Comparison of ENCODE assay signal across 8 cellular contexts in genomic region chr6:109382576-109383437, GRCh38. TPM values are rescaled to one million over a fixed set of nuclear protein-coding genes. Genes with fewer than 3 reads are reported as not detected.
DNase-seq lines count a peak whose midpoint lies in the region; ATAC-seq and TF ChIP-seq lines count a peak whose summit lies in the region.

No MANE protein-coding gene starts in this region.

- no peaks in the 10 kb centered on the region for H3K27me3 Mint-ChIP-seq in activated naive CD8-positive, alpha-beta T cell treated with anti-CD3 and anti-CD28 coated beads, Interleukin-2, amount 10 ng/mL, durations not matched to agents 7 days and 5 days

- H3K4me1 ChIP-seq in ovary (ENCODE audit: insufficient read depth) (peaks cover 1% of the 10 kb centered on the region), thyroid gland (peaks cover 27 to 31% of the 10 kb centered on the region in 2 donors)

- POLR2A ChIA-PET in activated naive CD8-positive, alpha-beta T cell treated with anti-CD3 and anti-CD28 coated beads, Interleukin-2, amount 10 ng/mL, durations not matched to agents 7 days and 5 days (lab: Charles Lee) = interaction anchor here (0.6 to 3.5 kb wide), 34 partner anchors 9 to 1433 kb away, joined by 3 to 63 read pairs (median 5); partner anchors contain the start of genes ARMC2, CDC40, CDK19 and CEP57L1

- intact Hi-C loops in Right ventricle myocardium inferior (cut with DNase I) = loop anchor here (1.0 to 5.0 kb wide), 6 partner anchors 58 to 309 kb away; partner anchors contain the start of genes AK9, CEP57L1, FIG4 and PPIL6
- intact Hi-C loops in ovary (cut with DNase I) = loop anchor here in 2 of 4 donors (5.0 to 10.0 kb wide), 4 partner anchors 59 to 288 kb away; partner anchors contain the start of genes CEP57L1 (in 2 of the 2), SESN1 (in 2 of the 2), PPIL6 (in 1 of the 2) and SMPD2 (in 1 of the 2)
- intact Hi-C loops in thyroid gland (cut with DNase I) = loop anchor here (5.0 to 10.0 kb wide), 2 partner anchors 62 to 196 kb away; partner anchors contain the start of genes PPIL6 and SMPD2

- TF ChIP-seq EP300 in ovary (IDR thresholded peaks at IDR 0.05) = no peak

- peaks cover 30% of the 10 kb centered on the region for H3K4me1 Mint-ChIP-seq in activated naive CD8-positive, alpha-beta T cell treated with anti-CD3 and anti-CD28 coated beads, Interleukin-2, amount 10 ng/mL, durations not matched to agents 7 days and 5 days

- H3K36me3 ChIP-seq in ovary = no peaks in the 10 kb centered on the region
- no peaks in the 10 kb centered on the region for H3K36me3 ChIP-seq in thyroid gland

- peak overlapping the region; percentile 85 for H3K4me3 ChIP-seq in GM12865 (ENCODE audit: low read depth, low read length)
- H3K4me3 ChIP-seq in ovary = peak overlapping the region; percentile 84
- peak overlapping the region; percentile 28 to 98 (median 65) for H3K4me3 ChIP-seq in thyroid gland (replicated peaks in 1 of 3)

- TF ChIP-seq CTCF in GM12865 (IDR thresholded peaks at IDR 0.05; ENCODE audit: insufficient read depth, low read depth, low read length, missing control alignments) (peak; percentile 46), ovary (IDR thresholded peaks at IDR 0.05) (peak in 2 of 3 donors; percentile 38 to 45), thyroid gland (IDR thresholded peaks at IDR 0.05) (peak in 4 of 6 experiments; percentile 57 to 80 (median 69))

- 0 to 1% (median 1%) methylated on average over 42 of the region's 42 CpGs for WGBS in ovary, 3 donors
- WGBS in thyroid gland, 2 donors = 0% methylated on average over 31 to 37 of the region's 42 CpGs

- no peaks in the 10 kb centered on the region for H3K9me3 Mint-ChIP-seq in activated naive CD8-positive, alpha-beta T cell treated with anti-CD3 and anti-CD28 coated beads, Interleukin-2, amount 10 ng/mL, durations not matched to agents 7 days and 5 days

- H3K27ac Mint-ChIP-seq in activated naive CD8-positive, alpha-beta T cell treated with anti-CD3 and anti-CD28 coated beads, Interleukin-2, amount 10 ng/mL, durations not matched to agents 7 days and 5 days = peak overlapping the region; percentile 99

- H3K9me3 ChIP-seq in ovary = no peaks in the 10 kb centered on the region
- H3K9me3 ChIP-seq in thyroid gland = no peaks in the 10 kb centered on the region

- TF ChIP-seq POLR2A in ovary (IDR thresholded peaks at IDR 0.05) (peak; percentile 21), thyroid gland (IDR thresholded peaks at IDR 0.05) (peak in 1 of 2 donors; percentile 66)

- peaks cover 28% of the 10 kb centered on the region for H3K36me3 Mint-ChIP-seq in activated naive CD8-positive, alpha-beta T cell treated with anti-CD3 and anti-CD28 coated beads, Interleukin-2, amount 10 ng/mL, durations not matched to agents 7 days and 5 days

- H3K4me3 Mint-ChIP-seq in activated naive CD8-positive, alpha-beta T cell treated with anti-CD3 and anti-CD28 coated beads, Interleukin-2, amount 10 ng/mL, durations not matched to agents 7 days and 5 days = peak overlapping the region; percentile 98

- DNase-seq in GM12865 (ENCODE audit: low read depth) (peak; percentile 97), NCI-H1105 (lab: John Stamatoyannopoulos, UW) (peak; percentile 92), SKM-1 treated with dmso at 0.1 percent for 144 hours (lab: John Stamatoyannopoulos, UW; ENCODE audit: unreplicated experiment) (peak; percentile 97), Right ventricle myocardium inferior (ENCODE audit: missing footprints) (peak; percentile 98), ovary (peak; percentile 92 to 94 (median 93)), thyroid gland (peak; percentile 95)
- peak; percentile 92 for DNase-seq in activated naive CD8-positive, alpha-beta T cell treated with anti-CD3 and anti-CD28 coated beads, Interleukin-2, amount 10 ng/mL, durations not matched to agents 7 days and 5 days

- H3K27me3 ChIP-seq in ovary (no peaks in the 10 kb centered on the region), thyroid gland (no peaks in the 10 kb centered on the region)

- H3K27ac ChIP-seq in ovary = peak overlapping the region; percentile 96
- peak overlapping the region; percentile 95 to 100 (median 99) for H3K27ac ChIP-seq in thyroid gland

- peak; percentile 67 for ATAC-seq in HG02678 (IDR thresholded peaks at IDR 0.05; ENCODE audit: unreplicated experiment)
- peak; percentile 65 for ATAC-seq in activated naive CD8-positive, alpha-beta T cell treated with anti-CD3 and anti-CD28 coated beads, Interleukin-2, amount 10 ng/mL, durations not matched to agents 7 days and 5 days (ENCODE audit: low read depth)
- ATAC-seq in Right ventricle myocardium inferior = peak; percentile 95

RNA-seq across cellular contexts. Expression of gene CD164, which starts 0.5 kb away (rescaled TPM):
- 100 to 1,000 TPM; 250 to 252 TPM for total RNA-seq in activated naive CD8-positive, alpha-beta T cell treated with anti-CD3 and anti-CD28 coated beads, Interleukin-2, amount 10 ng/mL, durations not matched to agents 7 days and 5 days
- total RNA-seq in Right ventricle myocardium inferior (112 TPM), ovary (100 to 1,000 TPM; 145 to 215 (median 173) TPM), thyroid gland (100 to 1,000 TPM; 284 to 415 (median 340) TPM)
- polyA plus RNA-seq in ovary = 100 to 1,000 TPM; 129 to 203 TPM

RNA-seq across cellular contexts. Expression of gene PPIL6, which starts 57.6 kb away (rescaled TPM):
- total RNA-seq in activated naive CD8-positive, alpha-beta T cell treated with anti-CD3 and anti-CD28 coated beads, Interleukin-2, amount 10 ng/mL, durations not matched to agents 7 days and 5 days = under 1 TPM; 0.17 to 0.53 TPM
- total RNA-seq in Right ventricle myocardium inferior (4.5 TPM), ovary (10 to 100 TPM in 6 of 7 donors, 1 to 10 TPM in 1; 9.1 to 29.8 (median 11.6) TPM), thyroid gland (10 to 100 TPM; 20.1 to 31.2 (median 27.0) TPM)
- polyA plus RNA-seq in ovary = 1 to 10 TPM; 6.3 TPM

RNA-seq across cellular contexts. Expression of gene SMPD2, which starts 57.7 kb away (rescaled TPM):
- 10 to 100 TPM; 15.6 to 16.6 TPM for total RNA-seq in activated naive CD8-positive, alpha-beta T cell treated with anti-CD3 and anti-CD28 coated beads, Interleukin-2, amount 10 ng/mL, durations not matched to agents 7 days and 5 days
- total RNA-seq in Right ventricle myocardium inferior (4.4 TPM), ovary (10 to 100 TPM in 3 of 7 donors, 1 to 10 TPM in 4; 7.7 to 21.7 (median 9.3) TPM), thyroid gland (10 to 100 TPM; 11.2 to 60.9 (median 17.8) TPM)
- 1 to 10 TPM; 8.5 to 8.9 TPM for polyA plus RNA-seq in ovary

Comparison
In these comparisons a context has a peak if more than half of its experiments do, and no peak if none do; other contexts are left out.
1. Peak in every context shown above with its lines: DNase-seq, ATAC-seq, H3K4me3 ChIP-seq and H3K27ac ChIP-seq.